ENCODE assay signal across 10 cellular contexts in genomic region chr9:109001275-109001676, GRCh38. TPM values are rescaled to one million over a fixed set of nuclear protein-coding genes. Genes with fewer than 3 reads are reported as not detected.
DNase-seq lines count a peak whose midpoint lies in the region; ATAC-seq and TF ChIP-seq lines count a peak whose summit lies in the region.
"Had no signal": no experiment of that assay in that cellular context is flagged by ENCODE, and none has a peak within 500 bp of the region (broad histone marks: within the 10 kb centered on the region; RNA-seq: fewer than 3 reads in every experiment).

No MANE protein-coding gene starts in this region.

- peak; percentile 84 for DNase-seq in AG08395 (ENCODE audit: low spot score)
- peak; percentile 73 for DNase-seq in HS-27A (ENCODE audit: low read depth)
- peak; percentile 60 for DNase-seq in astrocyte of the cerebellum (ENCODE audit: low read depth)
- peak; percentile 69 for DNase-seq in kidney epithelial cell (ENCODE audit: low read depth)
- DNase-seq in stimulated activated naive CD4-positive, alpha-beta T cell treated with Interleukin-2 at 50 U/mL for 16 hours (lab: John Stamatoyannopoulos, UW): no peak
- DNase-seq: naive thymus-derived CD8-positive, alpha-beta T cell; NCI-H446 treated with DMSO at 0.1 percent for 48 hours had no signal

- no peak for TF ChIP-seq CTCF in astrocyte of the cerebellum (IDR thresholded peaks at IDR 0.05; ENCODE audit: low read depth, low read length, missing control alignments)
- no peak for TF ChIP-seq CTCF in kidney epithelial cell (IDR thresholded peaks at IDR 0.05; ENCODE audit: insufficient read depth, low read length, poor library complexity, severe bottlenecking)

- ATAC-seq in HG02588 (IDR thresholded peaks at IDR 0.05; ENCODE audit: unreplicated experiment) (no peak), GM19467 (IDR thresholded peaks at IDR 0.05; ENCODE audit: unreplicated experiment) (no peak), GM21528 (IDR thresholded peaks at IDR 0.05; ENCODE audit: low FRiP score, unreplicated experiment) (no peak)
- ATAC-seq: naive thymus-derived CD8-positive, alpha-beta T cell had no signal

- no peaks in the 10 kb centered on the region for H3K27me3 ChIP-seq in kidney epithelial cell (ENCODE audit: control insufficient read depth, insufficient read depth, low read length)

- in situ Hi-C loops in astrocyte of the cerebellum (cut with HindIII; ENCODE audit: low sequenced_read_pairs): no loop called here

- no peak overlapping the region for H3K4me3 ChIP-seq in astrocyte of the cerebellum (ENCODE audit: low read depth, low read length)
- no peak overlapping the region for H3K4me3 ChIP-seq in kidney epithelial cell (ENCODE audit: low read depth, low read length)

- H3K36me3 ChIP-seq in kidney epithelial cell (ENCODE audit: control insufficient read depth, insufficient read depth, low read length): no peaks in the 10 kb centered on the region

RNA-seq across cellular contexts. Expression of gene CTNNAL1, which starts 12.0 kb away (rescaled TPM):
- 20.3 and 24.7 TPM in 2 replicates for total RNA-seq in kidney epithelial cell
